ENCODE assay signal across 15 cellular contexts in genomic region chr4:88674989-88675388, GRCh38. TPM values are rescaled to one million over a fixed set of nuclear protein-coding genes. Genes with fewer than 3 reads are reported as not detected.
DNase-seq lines count a peak whose midpoint lies in the region; ATAC-seq and TF ChIP-seq lines count a peak whose summit lies in the region.
"Had no signal": no experiment of that assay in that cellular context is flagged by ENCODE, and none has a peak within 500 bp of the region (broad histone marks: within the 10 kb centered on the region; RNA-seq: fewer than 3 reads in every experiment).

No MANE protein-coding gene starts in this region.

- H3K4me1 Mint-ChIP-seq in CD8-positive, alpha-beta memory T cell = peaks cover 0 to 4% (median 0%) of the 10 kb centered on the region in 3 donors
- H3K4me1 Mint-ChIP-seq in immature natural killer cell = no peaks in the 10 kb centered on the region

- H3K4me3 ChIP-seq in astrocyte of the spinal cord (ENCODE audit: low read depth, low read length) = no peak overlapping the region
- H3K4me3 ChIP-seq in CD8-positive, alpha-beta memory T cell (ENCODE audit: low read length) = no peak overlapping the region
- H3K4me3 ChIP-seq: breast epithelium, sigmoid colon had no signal

- CTCF ChIA-PET in CD8-positive, alpha-beta memory T cell (lab: Charles Lee) = no interaction called here

- peak overlapping the region in 1 of 8 donors; percentile 56 for H3K27ac Mint-ChIP-seq in CD8-positive, alpha-beta memory T cell
- H3K27ac Mint-ChIP-seq in immature natural killer cell = no peak overlapping the region
- H3K27ac Mint-ChIP-seq: activated naive CD8-positive, alpha-beta T cell; stimulated activated naive CD8-positive, alpha-beta T cell treated with anti-CD3 and anti-CD28 coated beads, Interleukin-15, Interleukin-2, amounts not matched to agents 100 ng/mL and 50 ng/mL, for 24 hours had no signal

- ATAC-seq in GM18870 (IDR thresholded peaks at IDR 0.05; ENCODE audit: unreplicated experiment) = no peak
- no peak for ATAC-seq in GM21423 (IDR thresholded peaks at IDR 0.05; ENCODE audit: unreplicated experiment)

- DNase-seq in DMS 273 (lab: John Stamatoyannopoulos, UW; ENCODE audit: unreplicated experiment) = peak; percentile 72
- DNase-seq in HT1080 (ENCODE audit: low read depth) = peak; percentile 44
- DNase-seq in astrocyte of the spinal cord (ENCODE audit: low read depth, low spot score) = peak; percentile 62
- DNase-seq in kidney tubule cell (ENCODE audit: low spot score) = peak; percentile 19
- no peak for DNase-seq in CD8-positive, alpha-beta memory T cell
- no peak for DNase-seq in immature natural killer cell
- DNase-seq: dermis blood vessel endothelial cell; SHP77 treated with DMSO at 0.1 percent for 48 hours; sigmoid colon; stimulated activated CD4-positive, alpha-beta T cell treated with anti-CD3 and anti-CD28 coated beads, Interleukin-1b, Interleukin-23, amount 100 ng/mL, for 48 hours had no signal

- H3K9me3 Mint-ChIP-seq in CD8-positive, alpha-beta memory T cell = no peaks in the 10 kb centered on the region
- no peaks in the 10 kb centered on the region for H3K9me3 Mint-ChIP-seq in immature natural killer cell
- H3K9me3 Mint-ChIP-seq: stimulated activated naive CD8-positive, alpha-beta T cell treated with anti-CD3 and anti-CD28 coated beads, Interleukin-15, Interleukin-2, amounts not matched to agents 100 ng/mL and 50 ng/mL, for 24 hours had no signal

- in situ Hi-C loops in astrocyte of the spinal cord (cut with HindIII; ENCODE audit: low sequenced_read_pairs) = no loop called here

- no peak overlapping the region for H3K4me3 Mint-ChIP-seq in CD8-positive, alpha-beta memory T cell
- H3K4me3 Mint-ChIP-seq in immature natural killer cell = no peak overlapping the region
- H3K4me3 Mint-ChIP-seq: activated naive CD8-positive, alpha-beta T cell; stimulated activated naive CD8-positive, alpha-beta T cell treated with anti-CD3 and anti-CD28 coated beads, Interleukin-15, Interleukin-2, amounts not matched to agents 100 ng/mL and 50 ng/mL, for 24 hours had no signal

- POLR2A ChIA-PET in CD8-positive, alpha-beta memory T cell (lab: Charles Lee) = no interaction called here

- peaks cover 34% of the 10 kb centered on the region for H3K36me3 ChIP-seq in CD8-positive, alpha-beta memory T cell (ENCODE audit: insufficient read depth, low read length)
- H3K36me3 ChIP-seq: breast epithelium had no signal

- H3K27me3 ChIP-seq in CD8-positive, alpha-beta memory T cell (ENCODE audit: insufficient read depth, low read length, poor library complexity, severe bottlenecking) = no peaks in the 10 kb centered on the region
- H3K27me3 ChIP-seq: breast epithelium, sigmoid colon had no signal

- H3K36me3 Mint-ChIP-seq in CD8-positive, alpha-beta memory T cell = peaks cover 16 to 82% (median 25%) of the 10 kb centered on the region in 3 donors
- peaks cover 27 to 50% (median 27%) of the 10 kb centered on the region in 3 donors for H3K36me3 Mint-ChIP-seq in immature natural killer cell

- H3K4me1 ChIP-seq in CD8-positive, alpha-beta memory T cell (ENCODE audit: insufficient read depth, low read length) = no peaks in the 10 kb centered on the region
- H3K4me1 ChIP-seq: breast epithelium, sigmoid colon had no signal

- no peaks in the 10 kb centered on the region for H3K9me3 ChIP-seq in CD8-positive, alpha-beta memory T cell (ENCODE audit: low read length)
- H3K9me3 ChIP-seq: breast epithelium, sigmoid colon had no signal

- no peaks in the 10 kb centered on the region for H3K27me3 Mint-ChIP-seq in CD8-positive, alpha-beta memory T cell
- H3K27me3 Mint-ChIP-seq in immature natural killer cell (ENCODE audit: low read depth in 3 of 3) = peaks cover 0 to 2% (median 0%) of the 10 kb centered on the region in 3 donors
- H3K27me3 Mint-ChIP-seq: activated naive CD8-positive, alpha-beta T cell; stimulated activated naive CD8-positive, alpha-beta T cell treated with anti-CD3 and anti-CD28 coated beads, Interleukin-15, Interleukin-2, amounts not matched to agents 100 ng/mL and 50 ng/mL, for 24 hours had no signal

- TF ChIP-seq CTCF in astrocyte of the spinal cord (IDR thresholded peaks at IDR 0.05; ENCODE audit: low read depth, low read length) = no peak

- H3K27ac ChIP-seq in CD8-positive, alpha-beta memory T cell (ENCODE audit: low read depth, low read length) = no peak overlapping the region
- H3K27ac ChIP-seq: breast epithelium, sigmoid colon had no signal

RNA-seq across cellular contexts. Expression of gene NAP1L5, which starts 22.6 kb away (rescaled TPM):
- 6.6 and 9.2 TPM in 2 replicates for total RNA-seq in HT1080 (2014; rRNA removed; shearing (Covaris generic))
- 9.3 and 9.7 TPM in 2 replicates for polyA plus RNA-seq in HT1080 (2015; cell fraction: cytosol; rRNA removed)
- 5.2 and 5.6 TPM in 2 replicates for polyA plus RNA-seq in HT1080 (2015; cell fraction: nucleus; rRNA removed)
- total RNA-seq in CD8-positive, alpha-beta memory T cell = 1 to 10 TPM; 4.4 to 4.8 TPM
- 2.5 TPM for polyA plus RNA-seq in CD8-positive, alpha-beta memory T cell
- 1 to 10 TPM; 4.2 to 7.3 (median 5.4) TPM for polyA plus RNA-seq in immature natural killer cell

Comparison
In these comparisons a context has a peak if more than half of its experiments do, and no peak if none do; other contexts are left out.
1. DNase-seq: peak in DMS 273 (single experiment), HT1080 (single experiment), astrocyte of the spinal cord (single experiment) and kidney tubule cell (single experiment); none in CD8-positive, alpha-beta memory T cell (0 of 5) and immature natural killer cell (0 of 3).